ENCODE assay signal across 8 cellular contexts in the genomic region with DNA sequence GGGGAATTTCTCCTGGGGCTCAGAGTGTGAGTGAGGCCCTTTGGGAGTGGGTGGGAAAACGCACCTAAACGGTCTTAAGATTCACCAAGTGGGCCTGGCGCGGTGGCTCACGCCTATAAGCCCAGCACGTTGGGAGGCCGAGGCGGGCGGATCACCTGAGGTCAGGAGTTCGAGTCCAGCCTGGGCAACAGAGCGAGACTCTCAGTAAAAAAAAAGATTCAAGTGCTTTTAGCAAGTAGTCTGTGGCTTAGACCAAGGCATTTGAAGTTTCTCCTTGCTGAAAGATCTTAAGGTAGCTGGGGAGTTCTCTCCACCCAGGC. TPM values are rescaled to one million over a fixed set of nuclear protein-coding genes. Genes with fewer than 3 reads are reported as not detected.
DNase-seq lines count a peak whose midpoint lies in the region; ATAC-seq and TF ChIP-seq lines count a peak whose summit lies in the region.

No MANE protein-coding gene starts in this region.

- H2BK5ac ChIP-seq in mesenchymal stem cell (ENCODE audit: low read depth, low read length, poor library complexity, severe bottlenecking): no peak overlapping the region

- no peak overlapping the region for H3K14ac ChIP-seq in mesenchymal stem cell (ENCODE audit: low read length in 2 of 2)

- TF ChIP-seq CTCF in heart left ventricle (IDR thresholded peaks at IDR 0.05) (no peak), body of pancreas (IDR thresholded peaks at IDR 0.05) (no peak), upper lobe of right lung (IDR thresholded peaks at IDR 0.05) (no peak)

- no peak for TF ChIP-seq POLR2A in heart left ventricle (IDR thresholded peaks at IDR 0.05)
- no peak for TF ChIP-seq POLR2A in body of pancreas (IDR thresholded peaks at IDR 0.05)

- peak overlapping the region in 1 of 2 experiments; percentile 55 for H2BK12ac ChIP-seq in mesenchymal stem cell (ENCODE audit: low read length in 2 of 2)

- WGBS in heart left ventricle, 4 donors: 60 to 67% (median 64%) methylated on average over 11 of the region's 11 CpGs
- 60 to 63% methylated on average over 11 of the region's 11 CpGs for WGBS in body of pancreas, 2 donors
- WGBS in mesenchymal stem cell: 38% methylated on average over 11 of the region's 11 CpGs

- H4K8ac ChIP-seq in mesenchymal stem cell (ENCODE audit: low read length): no peak overlapping the region

- no peak overlapping the region for H2BK15ac ChIP-seq in mesenchymal stem cell (ENCODE audit: low read depth, poor library complexity, severe bottlenecking)

- H3K4me1 ChIP-seq in heart left ventricle: peaks cover 2 to 38% (median 23%) of the 10 kb centered on the region in 12 donors
- peaks cover 31% of the 10 kb centered on the region for H3K4me1 ChIP-seq in body of pancreas
- H3K4me1 ChIP-seq in mesenchymal stem cell (ENCODE audit: control insufficient read depth, insufficient read depth, low read depth, low read length): peaks cover 18% of the 10 kb centered on the region
- H3K4me1 ChIP-seq in upper lobe of right lung: peaks cover 26% of the 10 kb centered on the region

- no peak overlapping the region for H2AFZ ChIP-seq in mesenchymal stem cell (ENCODE audit: low read depth, low read length)

- peak overlapping the region; percentile 96 for H3K9ac ChIP-seq in mesenchymal stem cell (ENCODE audit: low read length)

- no peak overlapping the region for H2BK120ac ChIP-seq in mesenchymal stem cell (ENCODE audit: low read depth, low read length)

- H4K91ac ChIP-seq in mesenchymal stem cell (ENCODE audit: low read length): no peak overlapping the region

- peak overlapping the region; percentile 78 for H3K4me2 ChIP-seq in mesenchymal stem cell (ENCODE audit: low read length, poor library complexity, severe bottlenecking)

- H3K27ac ChIP-seq in heart left ventricle (peak overlapping the region in 8 of 12 donors; percentile 85 to 99 (median 95)), body of pancreas (peak overlapping the region in 3 of 4 donors; percentile 92 to 97 (median 93)), mesenchymal stem cell (ENCODE audit: low read length, poor library complexity, severe bottlenecking) (peak overlapping the region; percentile 67), upper lobe of right lung (peak overlapping the region; percentile 98)

- no peak overlapping the region for H3K18ac ChIP-seq in mesenchymal stem cell (ENCODE audit: low read depth in 1 of 2, low read length in 2 of 2)

- no peak overlapping the region for H2AK5ac ChIP-seq in mesenchymal stem cell (ENCODE audit: low read length, severe bottlenecking)

- H3K79me1 ChIP-seq in mesenchymal stem cell (replicated peaks; ENCODE audit: low read length, poor library complexity, severe bottlenecking): peaks cover 2% of the 10 kb centered on the region

- H3K9me3 ChIP-seq in heart left ventricle (no peaks in the 10 kb centered on the region), body of pancreas (no peaks in the 10 kb centered on the region), mesenchymal stem cell (ENCODE audit: control insufficient read depth, low read length) (no peaks in the 10 kb centered on the region), upper lobe of right lung (no peaks in the 10 kb centered on the region)

- peak overlapping the region in 1 of 2 experiments; percentile 29 for H3K23ac ChIP-seq in mesenchymal stem cell (ENCODE audit: low read length in 2 of 2)

- DNase-seq in heart left ventricle (no peak), left ventricle myocardium superior (no peak), body of pancreas (no peak), mesenchymal stem cell (no peak), upper lobe of right lung (no peak)
- no peak for DNase-seq in activated CD8-positive, alpha-beta memory T cell treated with anti-CD3 and anti-CD28 coated beads, Interleukin-2, amount 50 U/mL, for 48 hours

- H3K4me3 ChIP-seq in heart left ventricle (peak overlapping the region in 11 of 12 donors; percentile 68 to 95 (median 86)), body of pancreas (peak overlapping the region; percentile 50 to 99), mesenchymal stem cell (ENCODE audit: insufficient read depth in 1 of 2, low read depth in 1 of 2, low read length in 2 of 2) (peak overlapping the region; percentile 81 to 87), upper lobe of right lung (peak overlapping the region; percentile 79)

- peak overlapping the region in 1 of 2 experiments; percentile 42 for H3K4ac ChIP-seq in mesenchymal stem cell (ENCODE audit: low read depth in 1 of 2, low read length in 2 of 2)

- no peaks in the 10 kb centered on the region for H3K27me3 ChIP-seq in heart left ventricle
- no peaks in the 10 kb centered on the region for H3K27me3 ChIP-seq in body of pancreas
- H3K27me3 ChIP-seq in mesenchymal stem cell (ENCODE audit: control insufficient read depth in 1 of 2, insufficient read depth in 1 of 2, low read length in 2 of 2): no peaks in the 10 kb centered on the region
- no peaks in the 10 kb centered on the region for H3K27me3 ChIP-seq in upper lobe of right lung

- no peak for ATAC-seq in heart left ventricle
- ATAC-seq in left ventricle myocardium superior: no peak
- ATAC-seq in body of pancreas: no peak
- no peak for ATAC-seq in upper lobe of right lung
- no peak for ATAC-seq in HG03354 (IDR thresholded peaks at IDR 0.05; ENCODE audit: poor library complexity, severe bottlenecking, unreplicated experiment)
- no peak for ATAC-seq in HG03045 (IDR thresholded peaks at IDR 0.05; ENCODE audit: unreplicated experiment)

- intact Hi-C loops in heart left ventricle (cut with DNase I): loop anchor here in 3 of 10 donors (5.0 to 10.0 kb wide), 3 partner anchors 39 to 528 kb away; a partner anchor contains a TSS
- intact Hi-C loops in left ventricle myocardium superior (cut with micrococcal nuclease): no loop called here
- intact Hi-C loops in body of pancreas (cut with DNase I): no loop called here
- intact Hi-C loops in upper lobe of right lung (cut with DNase I): no loop called here

- H3K36me3 ChIP-seq in heart left ventricle (peaks cover 0 to 54% (median 51%) of the 10 kb centered on the region in 9 donors), body of pancreas (replicated peaks in 1 of 2; ENCODE audit: insufficient read depth in 1 of 2, low read depth in 2 of 2) (peaks cover 6 to 20% of the 10 kb centered on the region in 2 donors), mesenchymal stem cell (ENCODE audit: control insufficient read depth in 1 of 2, insufficient read depth in 2 of 2, low read depth in 1 of 2, low read length in 2 of 2) (peaks cover 46 to 54% of the 10 kb centered on the region in 2 experiments), upper lobe of right lung (peaks cover 48% of the 10 kb centered on the region)

RNA-seq across cellular contexts. Expression of a gene that starts 1.4 kb away (rescaled TPM):
- 1,000 to 10,000 TPM in 3 of 9 donors, 100 to 1,000 TPM in 6; 576 to 1,019 (median 853) TPM for total RNA-seq in heart left ventricle
- polyA plus RNA-seq in heart left ventricle: 1,000 to 10,000 TPM; 1,199 to 1,848 TPM
- 727 TPM for total RNA-seq in left ventricle myocardium superior
- 1,000 to 10,000 TPM; 1,064 to 1,413 TPM for total RNA-seq in body of pancreas
- polyA plus RNA-seq in mesenchymal stem cell (2013, experiment 1 of 2): 4,725 TPM
- 4,884 TPM for polyA plus RNA-seq in mesenchymal stem cell (2013, experiment 2 of 2)
- total RNA-seq in upper lobe of right lung: 1,338 TPM

RNA-seq across cellular contexts. Expression of a gene that starts 11.3 kb away (rescaled TPM):
- under 1 TPM in 3 of 9 donors, not detected in 6; 0.09 to 0.32 (median 0.23) TPM for total RNA-seq in heart left ventricle
- polyA plus RNA-seq in heart left ventricle: under 1 TPM; 0.06 to 0.11 TPM
- total RNA-seq in left ventricle myocardium superior: 0.12 TPM
- total RNA-seq in body of pancreas: under 1 TPM in 1 of 2 donors, not detected in 1; 0.26 TPM
- 0.10 TPM for polyA plus RNA-seq in mesenchymal stem cell (2013, experiment 1 of 2)
- polyA plus RNA-seq in mesenchymal stem cell (2013, experiment 2 of 2): 0.05 TPM
- not detected for total RNA-seq in upper lobe of right lung

RNA-seq across cellular contexts. Expression of a gene that starts 23.5 kb away (rescaled TPM):
- 10 to 100 TPM in 2 of 9 donors, 1 to 10 TPM in 7; 4.5 to 17.9 (median 6.6) TPM for total RNA-seq in heart left ventricle
- 1 to 10 TPM; 5.8 to 6.9 TPM for polyA plus RNA-seq in heart left ventricle
- 7.5 TPM for total RNA-seq in left ventricle myocardium superior
- total RNA-seq in body of pancreas: 10 to 100 TPM; 20.8 to 29.7 TPM
- 28.1 TPM for polyA plus RNA-seq in mesenchymal stem cell (2013, experiment 1 of 2)
- polyA plus RNA-seq in mesenchymal stem cell (2013, experiment 2 of 2): 26.8 TPM
- 38.8 TPM for total RNA-seq in upper lobe of right lung

RNA-seq across cellular contexts. Expression of a gene that starts 30.4 kb away (rescaled TPM):
- total RNA-seq in heart left ventricle (1 to 10 TPM in 3 of 9 donors, under 1 TPM in 5, not detected in 1; 0.54 to 1.0 (median 0.82) TPM), left ventricle myocardium superior (0.35 TPM), body of pancreas (1 to 10 TPM in 1 of 2 donors, not detected in 1; 2.9 TPM), upper lobe of right lung (not detected)
- 1 to 10 TPM in 1 of 2 donors, under 1 TPM in 1; 0.36 to 1.7 TPM for polyA plus RNA-seq in heart left ventricle
- polyA plus RNA-seq in mesenchymal stem cell (2013, experiment 1 of 2): 0.08 TPM
- 0.11 TPM for polyA plus RNA-seq in mesenchymal stem cell (2013, experiment 2 of 2)

RNA-seq across cellular contexts. Expression of a gene that starts 31.6 kb away (rescaled TPM):
- total RNA-seq in heart left ventricle (1 to 10 TPM in 8 of 9 donors, under 1 TPM in 1; 0.56 to 7.4 (median 2.8) TPM), left ventricle myocardium superior (2.5 TPM), body of pancreas (1 to 10 TPM; 5.7 to 9.9 TPM), upper lobe of right lung (9.2 TPM)
- polyA plus RNA-seq in heart left ventricle: 1 to 10 TPM; 2.6 to 6.2 TPM
- polyA plus RNA-seq in mesenchymal stem cell (2013, experiment 1 of 2): 22.8 TPM
- 20.2 TPM for polyA plus RNA-seq in mesenchymal stem cell (2013, experiment 2 of 2)
